Comparison of ENCODE assay signal across 25 cellular contexts in the genomic region with DNA sequence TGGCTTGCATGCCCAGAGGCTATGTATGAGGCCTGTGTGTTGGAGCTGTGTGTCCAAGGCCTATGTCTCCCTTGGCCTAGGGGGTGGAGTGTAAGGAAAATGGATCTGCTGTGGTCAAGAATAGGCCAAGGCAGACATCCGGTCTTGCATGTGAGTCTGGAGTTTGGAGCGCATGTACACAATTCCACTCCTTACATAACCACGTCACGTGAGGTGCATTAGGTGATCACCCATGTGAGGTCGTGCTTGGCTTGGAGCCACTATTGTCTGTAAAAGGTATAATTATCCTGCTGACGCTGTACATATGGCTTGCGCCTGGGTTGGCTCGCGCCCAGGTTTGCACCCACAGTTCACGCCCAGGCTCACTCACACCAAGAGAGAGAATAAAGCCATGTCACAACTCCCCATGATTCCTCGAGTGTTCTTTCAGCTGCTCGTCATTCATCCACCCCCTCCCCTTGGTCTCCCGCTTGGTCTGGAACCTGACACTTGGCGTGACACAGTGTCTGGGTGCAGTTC.
DNase-seq lines count a peak whose midpoint lies in the region; FAIRE-seq and TF ChIP-seq lines count a peak whose summit lies in the region.
"Had no signal": no experiment of that assay in that cellular context is flagged by ENCODE, and none has a peak within 500 bp of the region (broad histone marks: within the 10 kb centered on the region; RNA-seq: fewer than 3 reads in every experiment).

No MANE protein-coding gene starts in this region.

- H3K4me3 Mint-ChIP-seq in MCF 10A (ENCODE audit: unreplicated experiment): no peak overlapping the region
- H3K4me3 Mint-ChIP-seq: B cell; CD8-positive, alpha-beta T cell; T-helper 2 cell treated with Interferon-gamma antibody and Interleukin-4, amounts not matched to agents 5 μg/mL and 100 μg/mL, for 36 hours had no signal

- in situ Hi-C loops in mammary epithelial cell (cut with MboI; ENCODE audit: low sequenced_read_pairs in 2 of 2): no loop called here
- in situ Hi-C loops in HAP-1 (cut with MboI; ENCODE audit: low sequenced_read_pairs): no loop called here

- POLR2A ChIA-PET in MCF 10A (lab: Yijun Ruan, JAX): no interaction called here

- H3K4me1 Mint-ChIP-seq in MCF 10A (ENCODE audit: insufficient read depth, unreplicated experiment): peaks cover 12% of the 10 kb centered on the region
- H3K4me1 Mint-ChIP-seq: B cell had no signal

- H2AFZ ChIP-seq in mammary epithelial cell (ENCODE audit: low read depth, low read length): no peak overlapping the region

- intact Hi-C loops in MCF 10A (cut with micrococcal nuclease) (no loop called here), mammary epithelial cell (cut with micrococcal nuclease) (no loop called here)

- WGBS in mammary epithelial cell (ENCODE audit: low coverage, missing lambda C conversion rate): 96% methylated on average over 14 of the region's 14 CpGs

- no TSS peak for BruUV-seq in MCF 10A (replicated peaks; lab: Mats Ljungman, UMichigan)
- no TSS peak for BruUV-seq in mammary epithelial cell (replicated peaks; lab: Mats Ljungman, UMichigan)

- no peak overlapping the region for H3K9ac ChIP-seq in mammary epithelial cell (ENCODE audit: insufficient read depth, low read length)
- H3K9ac ChIP-seq: KMS-11 had no signal

- H3K27me3 Mint-ChIP-seq in MCF 10A (ENCODE audit: insufficient read depth, unreplicated experiment): no peaks in the 10 kb centered on the region
- H3K27me3 Mint-ChIP-seq: B cell had no signal

- no peak for FAIRE-seq in RCC 7860 (lab: Jason Lieb, UNC)
- FAIRE-seq: GM18507 had no signal

- no peak overlapping the region for H3K4me2 ChIP-seq in mammary epithelial cell (ENCODE audit: insufficient read depth, low read depth, low read length)
- H3K4me2 ChIP-seq: KMS-11 had no signal

- H4K20me1 ChIP-seq in mammary epithelial cell (ENCODE audit: insufficient read depth, low read length): no peaks in the 10 kb centered on the region

- H3K27me3 ChIP-seq in mammary epithelial cell (ENCODE audit: insufficient read depth, low read length) (no peaks in the 10 kb centered on the region), WERI-Rb-1 (ENCODE audit: insufficient read depth, low read depth, severe bottlenecking) (no peaks in the 10 kb centered on the region), HAP-1 (ENCODE audit: low read depth) (no peaks in the 10 kb centered on the region)

- H3K36me3 Mint-ChIP-seq in MCF 10A (ENCODE audit: insufficient read depth, unreplicated experiment): peaks cover 19% of the 10 kb centered on the region
- H3K36me3 Mint-ChIP-seq: CD8-positive, alpha-beta T cell had no signal

- DNase-seq in NCI-H146 (lab: John Stamatoyannopoulos, UW): peak; percentile 18
- no peak for DNase-seq in NCI-H146 treated with DMSO at 0.1 percent for 48 hours (lab: John Stamatoyannopoulos, UW; ENCODE audit: unreplicated experiment)
- DNase-seq in MCF 10A (ENCODE audit: unreplicated experiment): peak; percentile 34
- DNase-seq in mammary epithelial cell: no peak
- DNase-seq in WERI-Rb-1: no peak
- no peak for DNase-seq in RCC 7860 (ENCODE audit: low spot score)
- no peak for DNase-seq in HAP-1 (ENCODE audit: low spot score in 2 of 2)
- DNase-seq: CD8-positive, alpha-beta T cell; DMS53; HCEC 1CT; NCI-H1092; NCI-H1417 treated with DMSO at 0.1 percent for 48 hours; NCI-H187 treated with DMSO at 0.1 percent for 48 hours; NCI-H446; NK-92 treated with Interleukin-12 subunit alpha and Interleukin-12 subunit beta, amount 100 ng/mL, for 24 hours; PC-3; SHP77 treated with DMSO at 0.1 percent for 48 hours; T-helper 1 cell had no signal

- no peaks in the 10 kb centered on the region for H3K36me3 ChIP-seq in mammary epithelial cell (ENCODE audit: insufficient read depth, low read length)
- no peaks in the 10 kb centered on the region; the same call in 1 of the 2 replicates for H3K36me3 ChIP-seq in WERI-Rb-1
- no peaks in the 10 kb centered on the region for H3K36me3 ChIP-seq in HAP-1 (replicated peaks)

- H3K4me3 ChIP-seq in mammary epithelial cell (replicated peaks in 1 of 3; ENCODE audit: insufficient read depth in 1 of 3, low read depth in 2 of 3, low read length in 3 of 3) (no peak overlapping the region), WERI-Rb-1 (ENCODE audit: low read depth, low read length) (no peak overlapping the region), HAP-1 (no peak overlapping the region)

- CTCF ChIA-PET in MCF 10A (lab: Yijun Ruan, JAX) (interaction anchor here (0.7 to 0.9 kb wide), 2 partner anchors 23 to 25 kb away, joined by 3 read pairs; no protein-coding TSS in a partner anchor), mammary epithelial cell (lab: Charles Lee; ENCODE audit: low non-redundant PET) (no interaction called here)

- TF ChIP-seq EP300 in Ishikawa (IDR thresholded peaks at IDR 0.05; ENCODE audit: borderline replicate concordance): peak; percentile 77; the same call in 1 of the 2 replicates

- dilution Hi-C loops in mammary epithelial cell (cut with HindIII; ENCODE audit: low sequenced_read_pairs): no loop called here

- peaks cover 2% of the 10 kb centered on the region for H3K79me2 ChIP-seq in mammary epithelial cell (ENCODE audit: insufficient read depth, low read length)

- TF ChIP-seq CTCF in MCF 10A (IDR thresholded peaks at IDR 0.05; ENCODE audit: unreplicated experiment) (no peak), mammary epithelial cell (conservative IDR thresholded peaks at IDR 0.05 in 1 of 2, IDR thresholded peaks at IDR 0.05 in 1 of 2; ENCODE audit: extremely low read depth in 1 of 2, insufficient read depth in 1 of 2, low read depth in 1 of 2, low read length in 2 of 2) (no peak), WERI-Rb-1 (IDR thresholded peaks at IDR 0.05; ENCODE audit: low read depth, low read length) (no peak)

- no peak overlapping the region for H3K27ac ChIP-seq in mammary epithelial cell (ENCODE audit: insufficient read depth, low read depth, low read length)
- H3K27ac ChIP-seq in WERI-Rb-1: peak overlapping the region; percentile 6
- H3K27ac ChIP-seq: 22Rv1, C4-2B, KMS-11 had no signal

- H3K9me3 ChIP-seq in mammary epithelial cell (replicated peaks; ENCODE audit: insufficient read depth, low read length): no peaks in the 10 kb centered on the region
- H3K9me3 ChIP-seq in WERI-Rb-1 (ENCODE audit: severe bottlenecking): peaks cover 11% of the 10 kb centered on the region
- H3K9me3 ChIP-seq in HAP-1: no peaks in the 10 kb centered on the region

- no peaks in the 10 kb centered on the region for H3K4me1 ChIP-seq in mammary epithelial cell (ENCODE audit: insufficient read depth, low read length)
- H3K4me1 ChIP-seq in HAP-1: no peaks in the 10 kb centered on the region

- TF ChIP-seq RAD21 in Ishikawa (IDR thresholded peaks at IDR 0.05; ENCODE audit: low read depth): no peak

- H3K9me3 Mint-ChIP-seq in MCF 10A (ENCODE audit: unreplicated experiment): no peaks in the 10 kb centered on the region
- H3K9me3 Mint-ChIP-seq: CD8-positive, alpha-beta T cell; T-helper 2 cell treated with Interferon-gamma antibody and Interleukin-4, amounts not matched to agents 5 μg/mL and 100 μg/mL, for 36 hours had no signal

- no peak overlapping the region for H3K27ac Mint-ChIP-seq in MCF 10A (ENCODE audit: low read depth, unreplicated experiment)
- H3K27ac Mint-ChIP-seq: B cell; CD8-positive, alpha-beta T cell; T-helper 2 cell treated with Interferon-gamma antibody and Interleukin-4, amounts not matched to agents 5 μg/mL and 100 μg/mL, for 36 hours had no signal

TF ChIP-seq in Ishikawa, 13 proteins besides CTCF, POLR2A, EP300 and RAD21 (continues in another document):
- peak; percentile 96 for TF ChIP-seq NFIC (IDR thresholded peaks at IDR 0.05)
- TF ChIP-seq, protein P1, sequence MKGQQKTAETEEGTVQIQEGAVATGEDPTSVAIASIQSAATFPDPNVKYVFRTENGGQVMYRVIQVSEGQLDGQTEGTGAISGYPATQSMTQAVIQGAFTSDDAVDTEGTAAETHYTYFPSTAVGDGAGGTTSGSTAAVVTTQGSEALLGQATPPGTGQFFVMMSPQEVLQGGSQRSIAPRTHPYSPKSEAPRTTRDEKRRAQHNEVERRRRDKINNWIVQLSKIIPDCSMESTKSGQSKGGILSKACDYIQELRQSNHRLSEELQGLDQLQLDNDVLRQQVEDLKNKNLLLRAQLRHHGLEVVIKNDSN (IDR thresholded peaks at IDR 0.05): peak; percentile 92
- TF ChIP-seq TCF12 (IDR thresholded peaks at IDR 0.05; ENCODE audit: low read depth): peak; percentile 80
- no peak; the same call in 1 of the 2 replicates for TF ChIP-seq CEBPB (IDR thresholded peaks at IDR 0.05)
- TF ChIP-seq FOXM1 (IDR thresholded peaks at IDR 0.05; ENCODE audit: borderline replicate concordance, low read depth): no peak
- no peak for TF ChIP-seq YY1 (IDR thresholded peaks at IDR 0.05; ENCODE audit: low read depth)
- TF ChIP-seq TAF1 (IDR thresholded peaks at IDR 0.05; ENCODE audit: low read depth): no peak
- TF ChIP-seq, protein P2, sequence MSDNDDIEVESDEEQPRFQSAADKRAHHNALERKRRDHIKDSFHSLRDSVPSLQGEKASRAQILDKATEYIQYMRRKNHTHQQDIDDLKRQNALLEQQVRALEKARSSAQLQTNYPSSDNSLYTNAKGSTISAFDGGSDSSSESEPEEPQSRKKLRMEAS (IDR thresholded peaks at IDR 0.05): peak; percentile 92
- TF ChIP-seq TEAD4 (IDR thresholded peaks at IDR 0.05): peak; percentile 40; the same call in 1 of the 2 replicates
- TF ChIP-seq, protein P3, sequence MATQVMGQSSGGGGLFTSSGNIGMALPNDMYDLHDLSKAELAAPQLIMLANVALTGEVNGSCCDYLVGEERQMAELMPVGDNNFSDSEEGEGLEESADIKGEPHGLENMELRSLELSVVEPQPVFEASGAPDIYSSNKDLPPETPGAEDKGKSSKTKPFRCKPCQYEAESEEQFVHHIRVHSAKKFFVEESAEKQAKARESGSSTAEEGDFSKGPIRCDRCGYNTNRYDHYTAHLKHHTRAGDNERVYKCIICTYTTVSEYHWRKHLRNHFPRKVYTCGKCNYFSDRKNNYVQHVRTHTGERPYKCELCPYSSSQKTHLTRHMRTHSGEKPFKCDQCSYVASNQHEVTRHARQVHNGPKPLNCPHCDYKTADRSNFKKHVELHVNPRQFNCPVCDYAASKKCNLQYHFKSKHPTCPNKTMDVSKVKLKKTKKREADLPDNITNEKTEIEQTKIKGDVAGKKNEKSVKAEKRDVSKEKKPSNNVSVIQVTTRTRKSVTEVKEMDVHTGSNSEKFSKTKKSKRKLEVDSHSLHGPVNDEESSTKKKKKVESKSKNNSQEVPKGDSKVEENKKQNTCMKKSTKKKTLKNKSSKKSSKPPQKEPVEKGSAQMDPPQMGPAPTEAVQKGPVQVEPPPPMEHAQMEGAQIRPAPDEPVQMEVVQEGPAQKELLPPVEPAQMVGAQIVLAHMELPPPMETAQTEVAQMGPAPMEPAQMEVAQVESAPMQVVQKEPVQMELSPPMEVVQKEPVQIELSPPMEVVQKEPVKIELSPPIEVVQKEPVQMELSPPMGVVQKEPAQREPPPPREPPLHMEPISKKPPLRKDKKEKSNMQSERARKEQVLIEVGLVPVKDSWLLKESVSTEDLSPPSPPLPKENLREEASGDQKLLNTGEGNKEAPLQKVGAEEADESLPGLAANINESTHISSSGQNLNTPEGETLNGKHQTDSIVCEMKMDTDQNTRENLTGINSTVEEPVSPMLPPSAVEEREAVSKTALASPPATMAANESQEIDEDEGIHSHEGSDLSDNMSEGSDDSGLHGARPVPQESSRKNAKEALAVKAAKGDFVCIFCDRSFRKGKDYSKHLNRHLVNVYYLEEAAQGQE (IDR thresholded peaks at IDR 0.05; ENCODE audit: low read depth): no peak

Comparison
In these comparisons a context has a peak if more than half of its experiments do, and no peak if none do; other contexts are left out.
1. DNase-seq: peak in NCI-H146 (single experiment) and MCF 10A (single experiment); none in NCI-H146 treated with DMSO at 0.1 percent for 48 hours (single experiment), mammary epithelial cell (single experiment), WERI-Rb-1 (single experiment), RCC 7860 (single experiment) and HAP-1 (0 of 2).